In the genomic region with DNA sequence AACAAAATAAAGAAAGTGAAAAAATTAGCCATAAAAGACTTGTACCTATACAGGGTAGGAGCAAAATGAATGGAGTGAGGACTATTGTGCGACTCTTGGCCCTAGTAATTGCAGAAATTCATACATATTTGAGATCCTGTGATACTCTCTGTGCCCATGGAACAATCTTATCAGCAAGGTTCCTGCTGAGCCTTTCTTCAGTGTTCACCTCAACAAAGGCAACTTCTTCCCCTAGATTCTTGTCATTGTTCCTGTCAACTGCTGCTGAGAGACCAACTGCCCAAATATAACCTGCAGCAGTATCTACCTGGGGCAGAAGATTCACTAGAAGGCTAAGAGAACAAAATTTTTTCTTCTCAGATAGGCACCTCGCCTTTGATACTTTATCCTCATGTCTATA, we compare ENCODE assay signal across 37 cellular contexts.
"Had no signal": no experiment of that assay in that cellular context is flagged by ENCODE, and none has a peak within 500 bp of the region (broad histone marks: within the 10 kb centered on the region; RNA-seq: fewer than 3 reads in every experiment).

No MANE protein-coding gene starts in this region.

- H3K4me1 ChIP-seq: ascending aorta had no signal

- ATAC-seq: activated CD4-positive, alpha-beta T cell treated with anti-CD3 and anti-CD28 coated beads for 36 hours; activated CD4-positive, CD25-positive, alpha-beta regulatory T cell treated with anti-CD3 and anti-CD28 coated beads, Interleukin-2, amount 50 U/mL, for 24 hours; activated CD8-positive, alpha-beta memory T cell treated with anti-CD3 and anti-CD28 coated beads, Interleukin-2, amount 10 ng/mL, durations not matched to agents 7 days and 5 days; activated CD8-positive, alpha-beta T cell treated with anti-CD3 and anti-CD28 coated beads, Interleukin-2, amount 10 ng/mL, durations not matched to agents 7 days and 5 days; activated naive CD8-positive, alpha-beta T cell treated with anti-CD3 and anti-CD28 coated beads, Interleukin-2, amount 50 U/mL, for 24 hours; WTC11 had no signal

- H3K27me3 Mint-ChIP-seq: activated CD4-positive, alpha-beta memory T cell treated with anti-CD3 and anti-CD28 coated beads, Interleukin-2, amount 10 ng/mL, durations not matched to agents 7 days and 5 days; activated CD4-positive, alpha-beta T cell treated with anti-CD3 and anti-CD28 coated beads for 36 hours; activated CD4-positive, alpha-beta T cell treated with anti-CD3 and anti-CD28 coated beads, Interleukin-2, amount 10 ng/mL, durations not matched to agents 7 days and 5 days; activated CD8-positive, alpha-beta memory T cell treated with anti-CD3 and anti-CD28 coated beads, Interleukin-2, amount 10 ng/mL, durations not matched to agents 7 days and 5 days; activated naive CD4-positive, alpha-beta T cell treated with anti-CD3 and anti-CD28 coated beads, Interleukin-2, amount 10 ng/mL, durations not matched to agents 7 days and 5 days; activated naive CD4-positive, alpha-beta T cell treated with anti-CD3 and anti-CD28 coated beads, Interleukin-2, amount 50 U/mL, for 24 hours; activated naive CD8-positive, alpha-beta T cell; activated naive CD8-positive, alpha-beta T cell treated with anti-CD3 and anti-CD28 coated beads, Interleukin-2, amount 10 ng/mL, durations not matched to agents 7 days and 5 days; activated naive CD8-positive, alpha-beta T cell treated with anti-CD3 and anti-CD28 coated beads, Interleukin-2, amount 50 U/mL, for 24 hours; activated T-cell treated with anti-CD3 and anti-CD28 coated beads, Interleukin-2, amount 50 U/mL, for 24 hours; brain; central memory CD8-positive, alpha-beta T cell had no signal

- H3K27ac ChIP-seq: ascending aorta, cardiac muscle cell, WERI-Rb-1 had no signal

- H3K4me3 ChIP-seq: ascending aorta, cardiac muscle cell had no signal

- H3K27me3 ChIP-seq: ascending aorta, cardiac muscle cell had no signal

- H3K36me3 Mint-ChIP-seq: activated CD8-positive, alpha-beta memory T cell treated with anti-CD3 and anti-CD28 coated beads, Interleukin-2, amount 10 ng/mL, durations not matched to agents 7 days and 5 days; activated naive CD4-positive, alpha-beta T cell treated with anti-CD3 and anti-CD28 coated beads, Interleukin-2, amount 10 ng/mL, durations not matched to agents 7 days and 5 days; activated naive CD4-positive, alpha-beta T cell treated with anti-CD3 and anti-CD28 coated beads, Interleukin-2, amount 50 U/mL, for 24 hours; activated naive CD8-positive, alpha-beta T cell; activated naive CD8-positive, alpha-beta T cell treated with anti-CD3 and anti-CD28 coated beads, Interleukin-2, amount 10 ng/mL, durations not matched to agents 7 days and 5 days; brain; WTC11 had no signal

- DNase-seq: activated CD4-positive, alpha-beta memory T cell treated with anti-CD3 and anti-CD28 coated beads, Interleukin-2, amount 10 ng/mL, durations not matched to agents 7 days and 5 days; activated CD4-positive, alpha-beta T cell treated with anti-CD3 and anti-CD28 coated beads for 1 hour; activated CD4-positive, alpha-beta T cell treated with anti-CD3 and anti-CD28 coated beads for 36 hours; activated CD4-positive, alpha-beta T cell treated with anti-CD3 and anti-CD28 coated beads for 48 hours; activated CD4-positive, alpha-beta T cell treated with anti-CD3 and anti-CD28 coated beads, Interleukin-2, amount 10 ng/mL, durations not matched to agents 7 days and 5 days; activated CD4-positive, alpha-beta T cell treated with anti-CD3 and anti-CD28 coated beads, Interleukin-2, amount 50 U/mL, for 48 hours; activated CD4-positive, CD25-positive, alpha-beta regulatory T cell; activated CD8-positive, alpha-beta memory T cell treated with anti-CD3 and anti-CD28 coated beads for 24 hours; activated CD8-positive, alpha-beta memory T cell treated with anti-CD3 and anti-CD28 coated beads, Interleukin-2, amount 10 ng/mL, durations not matched to agents 7 days and 5 days; activated CD8-positive, alpha-beta memory T cell treated with anti-CD3 and anti-CD28 coated beads, Interleukin-2, amount 50 U/mL, for 48 hours; activated CD8-positive, alpha-beta T cell treated with anti-CD3 and anti-CD28 coated beads, Interleukin-2, amount 10 ng/mL, durations not matched to agents 7 days and 5 days; activated effector memory CD4-positive, alpha-beta T cell treated with Interleukin-2 at 50 U/mL for 16 hours; activated gamma-delta T cell; activated naive CD4-positive, alpha-beta T cell treated with anti-CD3 and anti-CD28 coated beads, Interleukin-2, amount 10 ng/mL, durations not matched to agents 7 days and 5 days; activated naive CD4-positive, alpha-beta T cell treated with Interleukin-2 at 50 U/mL for 16 hours; activated naive CD8-positive, alpha-beta T cell treated with anti-CD3 and anti-CD28 coated beads, Interleukin-2, amount 10 ng/mL, durations not matched to agents 7 days and 5 days; activated naive CD8-positive, alpha-beta T cell treated with anti-CD3 and anti-CD28 coated beads, Interleukin-2, amount 50 U/mL, for 24 hours; activated T-cell treated with anti-CD3 and anti-CD28 coated beads, Interleukin-2, amount 50 U/mL, for 24 hours; activated T-cell treated with anti-CD3 and anti-CD28 coated beads, Interleukin-2, amount 50 U/mL, for 48 hours; amygdala; anterior cingulate cortex; caudate nucleus; cerebellar nuclear complex; T-helper 2 cell; T-helper 9 cell; WERI-Rb-1 had no signal

- H3K36me3 ChIP-seq: ascending aorta, cardiac muscle cell, WERI-Rb-1 had no signal

- H3K4me3 Mint-ChIP-seq: activated CD4-positive, alpha-beta memory T cell treated with anti-CD3 and anti-CD28 coated beads, Interleukin-2, amount 10 ng/mL, durations not matched to agents 7 days and 5 days; activated CD4-positive, alpha-beta T cell treated with anti-CD3 and anti-CD28 coated beads for 36 hours; activated CD4-positive, alpha-beta T cell treated with anti-CD3 and anti-CD28 coated beads, Interleukin-2, amount 10 ng/mL, durations not matched to agents 7 days and 5 days; activated CD8-positive, alpha-beta memory T cell treated with anti-CD3 and anti-CD28 coated beads, Interleukin-2, amount 10 ng/mL, durations not matched to agents 7 days and 5 days; activated CD8-positive, alpha-beta T cell treated with anti-CD3 and anti-CD28 coated beads, Interleukin-2, amount 10 ng/mL, durations not matched to agents 7 days and 5 days; activated naive CD4-positive, alpha-beta T cell treated with anti-CD3 and anti-CD28 coated beads, Interleukin-2, amount 10 ng/mL, durations not matched to agents 7 days and 5 days; activated naive CD4-positive, alpha-beta T cell treated with anti-CD3 and anti-CD28 coated beads, Interleukin-2, amount 50 U/mL, for 24 hours; activated naive CD8-positive, alpha-beta T cell; activated naive CD8-positive, alpha-beta T cell treated with anti-CD3 and anti-CD28 coated beads, Interleukin-2, amount 10 ng/mL, durations not matched to agents 7 days and 5 days; activated naive CD8-positive, alpha-beta T cell treated with anti-CD3 and anti-CD28 coated beads, Interleukin-2, amount 50 U/mL, for 24 hours; activated T-cell treated with anti-CD3 and anti-CD28 coated beads, Interleukin-2, amount 50 U/mL, for 24 hours; brain; central memory CD8-positive, alpha-beta T cell; T-helper 1 cell treated with Interleukin-12 subunit alpha and Interleukin-12 subunit beta and Interleukin-4 antibody, amounts not matched to agents 30 μg/mL and 1 μg/mL, for 36 hours; T-helper 2 cell treated with Interferon-gamma antibody and Interleukin-4, amounts not matched to agents 5 μg/mL and 100 μg/mL, for 36 hours; WTC11 had no signal

- H3K27ac Mint-ChIP-seq: activated CD4-positive, alpha-beta memory T cell treated with anti-CD3 and anti-CD28 coated beads, Interleukin-2, amount 10 ng/mL, durations not matched to agents 7 days and 5 days; activated CD4-positive, alpha-beta T cell treated with anti-CD3 and anti-CD28 coated beads for 36 hours; activated CD4-positive, alpha-beta T cell treated with anti-CD3 and anti-CD28 coated beads, Interleukin-2, amount 10 ng/mL, durations not matched to agents 7 days and 5 days; activated CD8-positive, alpha-beta memory T cell treated with anti-CD3 and anti-CD28 coated beads, Interleukin-2, amount 10 ng/mL, durations not matched to agents 7 days and 5 days; activated CD8-positive, alpha-beta T cell treated with anti-CD3 and anti-CD28 coated beads, Interleukin-2, amount 10 ng/mL, durations not matched to agents 7 days and 5 days; activated naive CD4-positive, alpha-beta T cell treated with anti-CD3 and anti-CD28 coated beads, Interleukin-2, amount 10 ng/mL, durations not matched to agents 7 days and 5 days; activated naive CD4-positive, alpha-beta T cell treated with anti-CD3 and anti-CD28 coated beads, Interleukin-2, amount 50 U/mL, for 24 hours; activated naive CD8-positive, alpha-beta T cell; activated naive CD8-positive, alpha-beta T cell treated with anti-CD3 and anti-CD28 coated beads, Interleukin-2, amount 10 ng/mL, durations not matched to agents 7 days and 5 days; activated naive CD8-positive, alpha-beta T cell treated with anti-CD3 and anti-CD28 coated beads, Interleukin-2, amount 50 U/mL, for 24 hours; activated T-cell treated with anti-CD3 and anti-CD28 coated beads, Interleukin-2, amount 50 U/mL, for 24 hours; activated T-helper 2 cell treated with anti-CD3 and anti-CD28 coated beads, Interferon-gamma antibody, Interleukin-2, Interleukin-4, amounts not matched to agents 10 μg/mL and 5 μg/mL and 100 μg/mL, durations not matched to agents 14 hours and 24 hours and 36 hours; brain; T-helper 1 cell treated with Interleukin-12 subunit alpha and Interleukin-12 subunit beta and Interleukin-4 antibody, amounts not matched to agents 30 μg/mL and 1 μg/mL, for 36 hours; T-helper 2 cell treated with Interferon-gamma antibody and Interleukin-4, amounts not matched to agents 5 μg/mL and 100 μg/mL, for 36 hours; WTC11 had no signal

- H3K4me1 Mint-ChIP-seq: activated CD4-positive, alpha-beta memory T cell treated with anti-CD3 and anti-CD28 coated beads, Interleukin-2, amount 10 ng/mL, durations not matched to agents 7 days and 5 days; activated CD4-positive, alpha-beta T cell treated with anti-CD3 and anti-CD28 coated beads for 36 hours; activated CD4-positive, alpha-beta T cell treated with anti-CD3 and anti-CD28 coated beads, Interleukin-2, amount 10 ng/mL, durations not matched to agents 7 days and 5 days; activated CD8-positive, alpha-beta memory T cell treated with anti-CD3 and anti-CD28 coated beads, Interleukin-2, amount 10 ng/mL, durations not matched to agents 7 days and 5 days; activated naive CD4-positive, alpha-beta T cell treated with anti-CD3 and anti-CD28 coated beads, Interleukin-2, amount 10 ng/mL, durations not matched to agents 7 days and 5 days; activated naive CD4-positive, alpha-beta T cell treated with anti-CD3 and anti-CD28 coated beads, Interleukin-2, amount 50 U/mL, for 24 hours; activated naive CD8-positive, alpha-beta T cell treated with anti-CD3 and anti-CD28 coated beads, Interleukin-2, amount 10 ng/mL, durations not matched to agents 7 days and 5 days; activated naive CD8-positive, alpha-beta T cell treated with anti-CD3 and anti-CD28 coated beads, Interleukin-2, amount 50 U/mL, for 24 hours; brain; central memory CD8-positive, alpha-beta T cell had no signal
